In the genomic region with DNA sequence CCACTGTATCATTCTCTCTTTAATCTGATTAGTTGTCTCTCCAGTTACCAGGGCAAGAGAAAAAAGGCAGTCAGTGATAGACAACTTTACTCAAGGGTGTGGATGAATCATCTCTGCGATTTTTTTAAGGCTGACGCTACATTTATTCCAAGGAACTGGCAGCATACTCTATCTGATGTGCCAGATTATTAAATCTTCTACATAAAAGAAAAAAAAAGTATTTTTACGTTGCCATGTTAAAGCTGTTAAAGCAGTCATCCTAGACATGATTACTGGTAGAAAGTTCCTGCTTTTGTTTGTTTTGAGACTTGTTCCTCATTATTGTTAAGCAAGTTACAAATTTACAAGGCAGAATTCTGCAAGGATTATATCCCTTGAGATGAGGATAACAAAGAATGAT, we compare ENCODE assay signal across 8 cellular contexts.
DNase-seq lines count a peak whose midpoint lies in the region; ATAC-seq, FAIRE-seq and TF ChIP-seq lines count a peak whose summit lies in the region.

No MANE protein-coding gene starts in this region.

- H3K27me3 ChIP-seq in WERI-Rb-1 (ENCODE audit: insufficient read depth, low read depth, severe bottlenecking), result no peaks in the 10 kb centered on the region

- CTCF ChIA-PET in activated CD8-positive, alpha-beta T cell treated with anti-CD3 and anti-CD28 coated beads for 36 hours (lab: Charles Lee), result no interaction called here

- peaks cover 62% of the 10 kb centered on the region for H3K36me3 Mint-ChIP-seq in activated CD8-positive, alpha-beta T cell treated with anti-CD3 and anti-CD28 coated beads for 36 hours (ENCODE audit: low read depth)
- peaks cover 96% of the 10 kb centered on the region for H3K36me3 Mint-ChIP-seq in stimulated activated effector memory CD8-positive, alpha-beta T cell treated with anti-CD3 and anti-CD28 coated beads, Interleukin-12 subunit alpha, Interleukin-12 subunit beta, amount 100 ng/mL, for 72 hours
- peaks cover 45% of the 10 kb centered on the region for H3K36me3 Mint-ChIP-seq in nephron progenitor cell (ENCODE audit: low read depth)

- H3K4me3 ChIP-seq in WERI-Rb-1 (ENCODE audit: low read depth, low read length), result no peak overlapping the region

- H3K9me3 ChIP-seq in WERI-Rb-1 (ENCODE audit: severe bottlenecking), result no peaks in the 10 kb centered on the region

- H3K27me3 Mint-ChIP-seq in activated CD8-positive, alpha-beta T cell treated with anti-CD3 and anti-CD28 coated beads for 36 hours, result no peaks in the 10 kb centered on the region
- no peaks in the 10 kb centered on the region for H3K27me3 Mint-ChIP-seq in nephron progenitor cell (ENCODE audit: low read depth, poor library complexity)

- H3K27ac Mint-ChIP-seq in activated CD8-positive, alpha-beta T cell treated with anti-CD3 and anti-CD28 coated beads for 36 hours, result peak overlapping the region; percentile 92
- peak overlapping the region; percentile 88 for H3K27ac Mint-ChIP-seq in stimulated activated effector memory CD8-positive, alpha-beta T cell treated with anti-CD3 and anti-CD28 coated beads, Interleukin-12 subunit alpha, Interleukin-12 subunit beta, amount 100 ng/mL, for 72 hours
- H3K27ac Mint-ChIP-seq in nephron progenitor cell, result no peak overlapping the region

- H3K36me3 ChIP-seq in WERI-Rb-1, result peaks cover 9% of the 10 kb centered on the region

- peak; percentile 83 for ATAC-seq in activated CD8-positive, alpha-beta T cell treated with anti-CD3 and anti-CD28 coated beads for 36 hours
- peak; percentile 77 for ATAC-seq in Right ventricle myocardium superior (ENCODE audit: poor library complexity)
- peak; percentile 91 for ATAC-seq in stimulated activated effector memory CD8-positive, alpha-beta T cell treated with anti-CD3 and anti-CD28 coated beads, Interleukin-12 subunit alpha, Interleukin-12 subunit beta, amount 100 ng/mL, for 72 hours

- TF ChIP-seq CTCF in activated CD8-positive, alpha-beta T cell treated with anti-CD3 and anti-CD28 coated beads for 36 hours (IDR thresholded peaks at IDR 0.05), result no peak
- TF ChIP-seq CTCF in WERI-Rb-1 (IDR thresholded peaks at IDR 0.05; ENCODE audit: low read depth, low read length), result no peak
- no peak for TF ChIP-seq CTCF in nephron progenitor cell (IDR thresholded peaks at IDR 0.05)

- H3K4me3 Mint-ChIP-seq in activated CD8-positive, alpha-beta T cell treated with anti-CD3 and anti-CD28 coated beads for 36 hours, result peak overlapping the region; percentile 64
- H3K4me3 Mint-ChIP-seq in stimulated activated effector memory CD8-positive, alpha-beta T cell treated with anti-CD3 and anti-CD28 coated beads, Interleukin-12 subunit alpha, Interleukin-12 subunit beta, amount 100 ng/mL, for 72 hours, result peak overlapping the region; percentile 59
- H3K4me3 Mint-ChIP-seq in nephron progenitor cell, result no peak overlapping the region

- no peak for TF ChIP-seq POLR2A in H54 (IDR thresholded peaks at IDR 0.05; ENCODE audit: low read depth, low read length)

- H3K27ac ChIP-seq in WERI-Rb-1, result no peak overlapping the region

- FAIRE-seq in H54 (lab: Jason Lieb, UNC), result peak; percentile 70

- intact Hi-C loops in activated CD8-positive, alpha-beta T cell treated with anti-CD3 and anti-CD28 coated beads for 36 hours (cut with micrococcal nuclease), result no loop called here
- intact Hi-C loops in Right ventricle myocardium superior (cut with DNase I), result no loop called here

- H3K4me1 Mint-ChIP-seq in activated CD8-positive, alpha-beta T cell treated with anti-CD3 and anti-CD28 coated beads for 36 hours (ENCODE audit: low read depth), result peaks cover 71% of the 10 kb centered on the region
- peaks cover 37% of the 10 kb centered on the region for H3K4me1 Mint-ChIP-seq in stimulated activated effector memory CD8-positive, alpha-beta T cell treated with anti-CD3 and anti-CD28 coated beads, Interleukin-12 subunit alpha, Interleukin-12 subunit beta, amount 100 ng/mL, for 72 hours
- H3K4me1 Mint-ChIP-seq in nephron progenitor cell, result no peaks in the 10 kb centered on the region

- H3K9me3 Mint-ChIP-seq in activated CD8-positive, alpha-beta T cell treated with anti-CD3 and anti-CD28 coated beads for 36 hours, result peaks cover 3% of the 10 kb centered on the region
- H3K9me3 Mint-ChIP-seq in stimulated activated effector memory CD8-positive, alpha-beta T cell treated with anti-CD3 and anti-CD28 coated beads, Interleukin-12 subunit alpha, Interleukin-12 subunit beta, amount 100 ng/mL, for 72 hours, result no peaks in the 10 kb centered on the region
- H3K9me3 Mint-ChIP-seq in nephron progenitor cell, result no peaks in the 10 kb centered on the region

- no peak for DNase-seq in H54 (ENCODE audit: insufficient read length, low spot score)
- DNase-seq in activated CD8-positive, alpha-beta T cell treated with anti-CD3 and anti-CD28 coated beads for 36 hours, result no peak
- DNase-seq in Right ventricle myocardium superior, result no peak
- DNase-seq in stimulated activated effector memory CD8-positive, alpha-beta T cell treated with anti-CD3 and anti-CD28 coated beads, Interleukin-12 subunit alpha, Interleukin-12 subunit beta, amount 100 ng/mL, for 72 hours (ENCODE audit: low spot score in 2 of 2), result no peak
- DNase-seq in effector CD8-positive, alpha-beta T cell (lab: John Stamatoyannopoulos, UW), result no peak
- DNase-seq in Kasumi-1 (lab: John Stamatoyannopoulos, UW), result no peak
- DNase-seq in WERI-Rb-1, result no peak
- DNase-seq in nephron progenitor cell, result no peak

- POLR2A ChIA-PET in activated CD8-positive, alpha-beta T cell treated with anti-CD3 and anti-CD28 coated beads for 36 hours (lab: Charles Lee), result interaction anchor here (0.8 to 1.3 kb wide), 4 partner anchors 9 to 121 kb away, joined by 3 to 4 read pairs (median 4); no protein-coding TSS in a partner anchor
